Comparison of ENCODE assay signal across 18 cellular contexts in the genomic region with DNA sequence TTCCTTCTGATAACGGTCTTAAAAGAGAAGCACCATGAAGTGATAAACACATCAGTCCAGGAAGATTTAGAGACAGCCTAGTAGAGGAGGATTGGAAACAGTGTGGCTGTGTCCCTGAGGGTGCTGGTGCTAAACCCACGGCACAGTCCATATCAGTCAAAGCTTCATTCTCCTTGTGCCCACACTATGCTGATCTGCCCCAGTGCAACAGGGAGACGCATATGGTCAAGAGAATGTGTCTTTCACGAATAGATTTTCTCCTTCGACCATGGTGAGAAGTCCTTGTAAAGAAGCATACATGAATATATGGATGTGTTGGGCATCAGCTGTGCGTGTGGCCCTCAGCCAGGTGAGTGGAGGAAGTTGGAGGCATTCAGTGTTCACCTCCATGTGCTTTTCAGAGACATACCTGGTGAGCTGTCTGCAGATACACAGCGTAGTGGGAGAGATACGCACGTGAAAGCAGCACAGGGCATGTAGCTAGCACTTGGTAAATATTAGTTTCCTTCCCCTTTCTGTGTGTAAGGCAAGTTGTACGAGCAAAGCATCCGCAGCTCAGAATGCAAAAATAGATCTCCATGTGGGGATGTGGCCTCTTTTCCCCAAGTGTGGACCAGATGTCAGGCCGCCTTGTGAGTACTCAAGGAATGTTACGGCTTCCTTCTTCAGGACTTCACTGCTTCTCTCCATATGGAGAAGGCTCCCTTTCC. TPM values are rescaled to one million over a fixed set of nuclear protein-coding genes. Genes with fewer than 3 reads are reported as not detected.
A peak's percentile ranks its signal among the peaks of the same experiment; 100 is the strongest.
DNase-seq lines count a peak whose midpoint lies in the region; ATAC-seq and TF ChIP-seq lines count a peak whose summit lies in the region.
"Had no signal": no experiment of that assay in that cellular context is flagged by ENCODE, and none has a peak within 500 bp of the region (broad histone marks: within the 10 kb centered on the region; RNA-seq: fewer than 3 reads in every experiment).

No MANE protein-coding gene starts in this region.

- no peak overlapping the region for H3K4me3 Mint-ChIP-seq in T-helper 17 cell
- H3K4me3 Mint-ChIP-seq: stimulated activated effector memory CD8-positive, alpha-beta T cell treated with anti-CD3 and anti-CD28 coated beads, Interleukin-12 subunit alpha, Interleukin-12 subunit beta, amount 100 ng/mL, for 72 hours had no signal

- peaks cover 21% of the 10 kb centered on the region for H3K4me1 Mint-ChIP-seq in T-helper 17 cell

- H3K27me3 ChIP-seq in right cardiac atrium (ENCODE audit: control insufficient read depth, insufficient read depth) (no peaks in the 10 kb centered on the region), gastroesophageal sphincter (no peaks in the 10 kb centered on the region), aorta (ENCODE audit: control insufficient read depth in 1 of 2, insufficient read depth in 2 of 2, low read length in 1 of 2) (no peaks in the 10 kb centered on the region)
- H3K27me3 ChIP-seq: MG63, uterus had no signal

- 70% methylated on average over 13 of the region's 13 CpGs for WGBS in right cardiac atrium
- WGBS in gastroesophageal sphincter (ENCODE audit: low coverage in 1 of 2), 2 donors = 45 to 75% methylated on average over 7 of the region's 13 CpGs
- WGBS in aorta, 2 donors = 75 to 77% methylated on average over 13 of the region's 13 CpGs

- no peak for TF ChIP-seq EP300 in gastroesophageal sphincter (IDR thresholded peaks at IDR 0.05)

- TF ChIP-seq CTCF in gastroesophageal sphincter (IDR thresholded peaks at IDR 0.05) = no peak

- H3K36me3 Mint-ChIP-seq in T-helper 17 cell (ENCODE audit: low read depth) = peaks cover 3% of the 10 kb centered on the region
- H3K36me3 Mint-ChIP-seq: stimulated activated effector memory CD8-positive, alpha-beta T cell treated with anti-CD3 and anti-CD28 coated beads, Interleukin-12 subunit alpha, Interleukin-12 subunit beta, amount 100 ng/mL, for 72 hours had no signal

- TF ChIP-seq POLR2A in gastroesophageal sphincter (IDR thresholded peaks at IDR 0.05) = no peak

- peak overlapping the region; percentile 59 for H3K27ac ChIP-seq in right cardiac atrium (ENCODE audit: low read length)
- H3K27ac ChIP-seq in gastroesophageal sphincter = peak overlapping the region; percentile 86 to 97 (median 94)
- peak overlapping the region; percentile 23 to 76 for H3K27ac ChIP-seq in aorta (ENCODE audit: low read depth in 1 of 2, low read length in 2 of 2)

- ATAC-seq in right cardiac atrium (no peak), T-helper 17 cell (no peak), gastroesophageal sphincter (no peak), aorta (ENCODE audit: low FRiP score) (no peak), GM21381 (IDR thresholded peaks at IDR 0.05; ENCODE audit: unreplicated experiment) (no peak)
- ATAC-seq: esophagus mucosa; stimulated activated effector memory CD8-positive, alpha-beta T cell treated with anti-CD3 and anti-CD28 coated beads, Interleukin-12 subunit alpha, Interleukin-12 subunit beta, amount 100 ng/mL, for 72 hours had no signal

- H3K4me1 ChIP-seq in right cardiac atrium (ENCODE audit: control insufficient read depth, insufficient read depth, low read length) (no peaks in the 10 kb centered on the region), gastroesophageal sphincter (peaks cover 5 to 57% (median 9%) of the 10 kb centered on the region in 3 donors), aorta (ENCODE audit: control insufficient read depth in 1 of 2, insufficient read depth in 2 of 2, low read length in 2 of 2) (peaks cover 0 to 5% of the 10 kb centered on the region in 2 donors)

- DNase-seq in right cardiac atrium (no peak), cardiac septum (ENCODE audit: low spot score) (no peak), T-helper 17 cell (no peak), aorta (no peak), hepatic stellate cell (ENCODE audit: low spot score) (no peak)
- no peak for DNase-seq in activated CD8-positive, alpha-beta memory T cell treated with anti-CD3 and anti-CD28 coated beads for 24 hours
- DNase-seq: dermis blood vessel endothelial cell, GOT3, hippocampal formation, MG63, NCI-H2081 treated with DMSO at 0.1 percent for 48 hours, NCI-H526, uterus had no signal

- H3K4me3 ChIP-seq in right cardiac atrium (ENCODE audit: low read length) (no peak overlapping the region), gastroesophageal sphincter (no peak overlapping the region), aorta (ENCODE audit: low read length in 2 of 2) (no peak overlapping the region)
- H3K4me3 ChIP-seq: MG63, smooth muscle cell, uterus had no signal

- intact Hi-C loops in right cardiac atrium (cut with DNase I) = no loop called here
- intact Hi-C loops in cardiac septum (cut with DNase I) = no loop called here
- intact Hi-C loops in aorta (cut with DNase I) = loop anchor here in 1 of 2 donors (2.0 kb wide), 1 partner anchor 55 kb away; no protein-coding TSS in a partner anchor

- no peaks in the 10 kb centered on the region for H3K27me3 Mint-ChIP-seq in T-helper 17 cell

- H3K36me3 ChIP-seq in gastroesophageal sphincter = peaks cover 2 to 27% of the 10 kb centered on the region in 2 donors
- no peaks in the 10 kb centered on the region for H3K36me3 ChIP-seq in aorta (ENCODE audit: control insufficient read depth in 1 of 2, insufficient read depth in 2 of 2, low read length in 1 of 2)
- H3K36me3 ChIP-seq: MG63, uterus had no signal

- H3K27ac Mint-ChIP-seq in T-helper 17 cell = peak overlapping the region; percentile 87
- H3K27ac Mint-ChIP-seq: stimulated activated effector memory CD8-positive, alpha-beta T cell treated with anti-CD3 and anti-CD28 coated beads, Interleukin-12 subunit alpha, Interleukin-12 subunit beta, amount 100 ng/mL, for 72 hours had no signal

- no peaks in the 10 kb centered on the region for H3K9me3 ChIP-seq in right cardiac atrium (ENCODE audit: control insufficient read depth, low read length)
- H3K9me3 ChIP-seq in T-helper 17 cell (ENCODE audit: control insufficient read depth, low read length, poor library complexity, severe bottlenecking) = no peaks in the 10 kb centered on the region
- no peaks in the 10 kb centered on the region for H3K9me3 ChIP-seq in gastroesophageal sphincter
- H3K9me3 ChIP-seq in aorta (ENCODE audit: control insufficient read depth, low read length) = no peaks in the 10 kb centered on the region
- H3K9me3 ChIP-seq: uterus had no signal

RNA-seq across cellular contexts. Expression of a gene that starts 29.4 kb away (rescaled TPM):
- total RNA-seq in right cardiac atrium (10 to 100 TPM; 35.6 to 56.6 (median 49.7) TPM), cardiac septum (9.8 TPM), T-helper 17 cell (10 to 100 TPM; 20.2 to 22.5 TPM), gastroesophageal sphincter (100 to 1,000 TPM in 3 of 4 donors, 10 to 100 TPM in 1; 59.4 to 186 (median 126) TPM), aorta (10 to 100 TPM in 1 of 2 donors, 1 to 10 TPM in 1; 5.8 to 12.4 TPM)
- polyA plus RNA-seq in right cardiac atrium (17.0 TPM), aorta (10 to 100 TPM in 1 of 2 donors, 1 to 10 TPM in 1; 2.0 to 11.8 TPM)
- total RNA-seq: dermis blood vessel endothelial cell, smooth muscle cell had no signal
